Comparison of ENCODE assay signal across 1 cellular context in the genomic region with DNA sequence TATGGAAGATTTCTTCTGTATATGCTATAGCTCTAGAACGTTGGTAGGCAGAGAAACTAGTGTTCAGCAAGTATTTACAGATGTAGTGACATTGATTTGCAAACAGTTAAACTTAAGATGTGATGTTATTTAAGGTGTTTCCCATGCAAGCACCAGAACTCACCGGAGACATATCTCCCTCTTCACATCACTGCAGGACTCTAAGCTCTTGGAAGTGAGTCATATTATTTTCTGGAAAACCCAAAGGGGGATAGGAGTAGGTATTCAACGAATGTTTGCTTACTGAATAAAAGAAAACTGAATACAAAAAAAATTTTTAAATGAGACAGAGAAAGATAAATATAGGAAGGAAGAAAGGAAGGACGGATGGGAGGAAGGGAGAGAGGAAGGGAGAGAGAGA.
TF ChIP-seq lines count a peak whose summit lies in the region.

No MANE protein-coding gene starts in this region.

TF ChIP-seq in K562, 482 proteins besides CTCF, POLR2A, EP300 and RAD21 (continued from another document):
- TF ChIP-seq, protein P1, sequence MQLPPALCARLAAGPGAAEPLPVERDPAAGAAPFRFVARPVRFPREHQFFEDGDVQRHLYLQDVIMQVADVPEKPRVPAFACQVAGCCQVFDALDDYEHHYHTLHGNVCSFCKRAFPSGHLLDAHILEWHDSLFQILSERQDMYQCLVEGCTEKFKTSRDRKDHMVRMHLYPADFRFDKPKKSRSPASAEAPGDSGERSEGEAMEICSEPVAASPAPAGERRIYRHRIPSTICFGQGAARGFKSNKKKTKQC (CRISPR knock-in tag; IDR thresholded peaks at IDR 0.05) = no peak
- TF ChIP-seq SNRNP70 (optimal IDR thresholded peaks at IDR 0.05; ENCODE audit: low read depth, low read length) (no peak), PTRF (tag; IDR thresholded peaks at IDR 0.05) (no peak), KDM1A (IDR thresholded peaks at IDR 0.05) (no peak), BACH1 (tag; IDR thresholded peaks at IDR 0.05) (no peak), SRF (CRISPR knock-in tag; IDR thresholded peaks at IDR 0.05) (no peak), MAFF (IDR thresholded peaks at IDR 0.05; ENCODE audit: low read length) (no peak)
- TF ChIP-seq, protein P2, sequence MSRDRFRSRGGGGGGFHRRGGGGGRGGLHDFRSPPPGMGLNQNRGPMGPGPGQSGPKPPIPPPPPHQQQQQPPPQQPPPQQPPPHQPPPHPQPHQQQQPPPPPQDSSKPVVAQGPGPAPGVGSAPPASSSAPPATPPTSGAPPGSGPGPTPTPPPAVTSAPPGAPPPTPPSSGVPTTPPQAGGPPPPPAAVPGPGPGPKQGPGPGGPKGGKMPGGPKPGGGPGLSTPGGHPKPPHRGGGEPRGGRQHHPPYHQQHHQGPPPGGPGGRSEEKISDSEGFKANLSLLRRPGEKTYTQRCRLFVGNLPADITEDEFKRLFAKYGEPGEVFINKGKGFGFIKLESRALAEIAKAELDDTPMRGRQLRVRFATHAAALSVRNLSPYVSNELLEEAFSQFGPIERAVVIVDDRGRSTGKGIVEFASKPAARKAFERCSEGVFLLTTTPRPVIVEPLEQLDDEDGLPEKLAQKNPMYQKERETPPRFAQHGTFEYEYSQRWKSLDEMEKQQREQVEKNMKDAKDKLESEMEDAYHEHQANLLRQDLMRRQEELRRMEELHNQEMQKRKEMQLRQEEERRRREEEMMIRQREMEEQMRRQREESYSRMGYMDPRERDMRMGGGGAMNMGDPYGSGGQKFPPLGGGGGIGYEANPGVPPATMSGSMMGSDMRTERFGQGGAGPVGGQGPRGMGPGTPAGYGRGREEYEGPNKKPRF (IDR thresholded peaks at IDR 0.05; ENCODE audit: low read depth, low read length) = no peak
- TF ChIP-seq, protein P3, sequence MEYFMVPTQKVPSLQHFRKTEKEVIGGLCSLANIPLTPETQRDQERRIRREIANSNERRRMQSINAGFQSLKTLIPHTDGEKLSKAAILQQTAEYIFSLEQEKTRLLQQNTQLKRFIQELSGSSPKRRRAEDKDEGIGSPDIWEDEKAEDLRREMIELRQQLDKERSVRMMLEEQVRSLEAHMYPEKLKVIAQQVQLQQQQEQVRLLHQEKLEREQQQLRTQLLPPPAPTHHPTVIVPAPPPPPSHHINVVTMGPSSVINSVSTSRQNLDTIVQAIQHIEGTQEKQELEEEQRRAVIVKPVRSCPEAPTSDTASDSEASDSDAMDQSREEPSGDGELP (CRISPR knock-in tag; IDR thresholded peaks at IDR 0.05; ENCODE audit: borderline replicate concordance) = no peak
- TF ChIP-seq, protein P4, sequence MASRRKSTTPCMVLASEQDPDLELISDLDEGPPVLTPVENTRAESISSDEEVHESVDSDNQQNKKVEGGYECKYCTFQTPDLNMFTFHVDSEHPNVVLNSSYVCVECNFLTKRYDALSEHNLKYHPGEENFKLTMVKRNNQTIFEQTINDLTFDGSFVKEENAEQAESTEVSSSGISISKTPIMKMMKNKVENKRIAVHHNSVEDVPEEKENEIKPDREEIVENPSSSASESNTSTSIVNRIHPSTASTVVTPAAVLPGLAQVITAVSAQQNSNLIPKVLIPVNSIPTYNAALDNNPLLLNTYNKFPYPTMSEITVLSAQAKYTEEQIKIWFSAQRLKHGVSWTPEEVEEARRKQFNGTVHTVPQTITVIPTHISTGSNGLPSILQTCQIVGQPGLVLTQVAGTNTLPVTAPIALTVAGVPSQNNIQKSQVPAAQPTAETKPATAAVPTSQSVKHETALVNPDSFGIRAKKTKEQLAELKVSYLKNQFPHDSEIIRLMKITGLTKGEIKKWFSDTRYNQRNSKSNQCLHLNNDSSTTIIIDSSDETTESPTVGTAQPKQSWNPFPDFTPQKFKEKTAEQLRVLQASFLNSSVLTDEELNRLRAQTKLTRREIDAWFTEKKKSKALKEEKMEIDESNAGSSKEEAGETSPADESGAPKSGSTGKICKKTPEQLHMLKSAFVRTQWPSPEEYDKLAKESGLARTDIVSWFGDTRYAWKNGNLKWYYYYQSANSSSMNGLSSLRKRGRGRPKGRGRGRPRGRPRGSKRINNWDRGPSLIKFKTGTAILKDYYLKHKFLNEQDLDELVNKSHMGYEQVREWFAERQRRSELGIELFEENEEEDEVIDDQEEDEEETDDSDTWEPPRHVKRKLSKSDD (conservative IDR thresholded peaks at IDR 0.05; ENCODE audit: low read length) = no peak
- TF ChIP-seq, protein P5, sequence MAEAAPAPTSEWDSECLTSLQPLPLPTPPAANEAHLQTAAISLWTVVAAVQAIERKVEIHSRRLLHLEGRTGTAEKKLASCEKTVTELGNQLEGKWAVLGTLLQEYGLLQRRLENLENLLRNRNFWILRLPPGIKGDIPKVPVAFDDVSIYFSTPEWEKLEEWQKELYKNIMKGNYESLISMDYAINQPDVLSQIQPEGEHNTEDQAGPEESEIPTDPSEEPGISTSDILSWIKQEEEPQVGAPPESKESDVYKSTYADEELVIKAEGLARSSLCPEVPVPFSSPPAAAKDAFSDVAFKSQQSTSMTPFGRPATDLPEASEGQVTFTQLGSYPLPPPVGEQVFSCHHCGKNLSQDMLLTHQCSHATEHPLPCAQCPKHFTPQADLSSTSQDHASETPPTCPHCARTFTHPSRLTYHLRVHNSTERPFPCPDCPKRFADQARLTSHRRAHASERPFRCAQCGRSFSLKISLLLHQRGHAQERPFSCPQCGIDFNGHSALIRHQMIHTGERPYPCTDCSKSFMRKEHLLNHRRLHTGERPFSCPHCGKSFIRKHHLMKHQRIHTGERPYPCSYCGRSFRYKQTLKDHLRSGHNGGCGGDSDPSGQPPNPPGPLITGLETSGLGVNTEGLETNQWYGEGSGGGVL (CRISPR knock-in tag; IDR thresholded peaks at IDR 0.05) = no peak
- TF ChIP-seq, protein P6, sequence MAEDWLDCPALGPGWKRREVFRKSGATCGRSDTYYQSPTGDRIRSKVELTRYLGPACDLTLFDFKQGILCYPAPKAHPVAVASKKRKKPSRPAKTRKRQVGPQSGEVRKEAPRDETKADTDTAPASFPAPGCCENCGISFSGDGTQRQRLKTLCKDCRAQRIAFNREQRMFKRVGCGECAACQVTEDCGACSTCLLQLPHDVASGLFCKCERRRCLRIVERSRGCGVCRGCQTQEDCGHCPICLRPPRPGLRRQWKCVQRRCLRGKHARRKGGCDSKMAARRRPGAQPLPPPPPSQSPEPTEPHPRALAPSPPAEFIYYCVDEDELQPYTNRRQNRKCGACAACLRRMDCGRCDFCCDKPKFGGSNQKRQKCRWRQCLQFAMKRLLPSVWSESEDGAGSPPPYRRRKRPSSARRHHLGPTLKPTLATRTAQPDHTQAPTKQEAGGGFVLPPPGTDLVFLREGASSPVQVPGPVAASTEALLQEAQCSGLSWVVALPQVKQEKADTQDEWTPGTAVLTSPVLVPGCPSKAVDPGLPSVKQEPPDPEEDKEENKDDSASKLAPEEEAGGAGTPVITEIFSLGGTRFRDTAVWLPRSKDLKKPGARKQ (CRISPR knock-in tag; IDR thresholded peaks at IDR 0.05) = no peak
